ENCODE assay signal across 8 cellular contexts in the genomic region with DNA sequence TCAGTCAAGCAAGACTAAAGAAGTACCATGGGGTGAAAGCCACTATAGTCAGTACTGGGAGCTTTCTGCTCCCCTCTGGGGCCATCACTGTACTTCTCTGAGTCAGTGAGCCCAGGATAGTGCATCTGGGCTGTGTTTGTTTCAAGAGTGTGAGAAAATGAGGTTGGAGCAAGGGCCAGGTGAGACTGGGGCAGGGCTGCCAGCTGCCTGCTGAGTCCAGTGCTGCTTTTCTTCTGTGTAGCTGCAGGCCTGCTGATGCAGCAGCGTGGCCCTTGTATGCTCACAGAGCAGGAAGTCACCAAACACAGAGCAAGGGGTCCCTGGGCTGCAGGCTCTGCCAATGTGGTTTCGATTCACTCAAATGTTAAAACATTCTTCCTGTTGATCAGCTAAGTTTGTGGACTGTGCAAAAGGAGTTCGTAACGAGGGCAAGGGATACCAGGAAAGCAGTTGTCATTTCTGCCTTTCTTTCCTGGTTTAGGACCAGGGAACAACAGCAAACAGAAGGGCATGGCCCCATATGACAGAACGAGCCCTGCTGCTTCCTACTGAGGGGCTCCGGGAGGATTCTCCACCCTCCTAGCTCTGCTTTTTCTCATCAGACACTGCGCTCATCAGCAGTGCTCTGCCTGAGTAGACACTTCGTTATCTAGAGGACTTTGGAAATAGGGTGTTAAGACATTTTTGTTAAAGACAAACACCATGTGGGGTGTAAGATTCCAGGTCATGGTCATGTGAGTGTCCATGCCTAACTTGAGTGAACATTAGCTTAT.
DNase-seq lines count a peak whose midpoint lies in the region; ATAC-seq and TF ChIP-seq lines count a peak whose summit lies in the region.

No MANE protein-coding gene starts in this region.

- peaks cover 0 to 5% of the 10 kb centered on the region in 2 donors for H3K9me3 ChIP-seq in left lung

- intact Hi-C loops in left lung (cut with DNase I), result no loop called here

- ATAC-seq in GM21381 (IDR thresholded peaks at IDR 0.05; ENCODE audit: unreplicated experiment) (peak; percentile 61), left lung (peak; percentile 53), HG03045 (IDR thresholded peaks at IDR 0.05; ENCODE audit: unreplicated experiment) (no peak)

- H3K36me3 ChIP-seq in GM06990 (ENCODE audit: control insufficient read depth, insufficient read depth, low read length), result no peaks in the 10 kb centered on the region
- H3K36me3 ChIP-seq in left lung, result no peaks in the 10 kb centered on the region

- no peak overlapping the region for H3K4me3 ChIP-seq in GM06990 (replicated peaks; ENCODE audit: low read depth, low read length)
- H3K4me3 ChIP-seq in left lung, result no peak overlapping the region

- TF ChIP-seq CTCF in GM06990 (IDR thresholded peaks at IDR 0.05; ENCODE audit: insufficient read depth, low read length, poor library complexity, severe bottlenecking) (no peak), left lung (IDR thresholded peaks at IDR 0.05) (no peak)

- peak; percentile 25 for DNase-seq in GM06990 (ENCODE audit: extremely low read depth, insufficient read length)
- peak; percentile 55 for DNase-seq in NAMALWA (ENCODE audit: low spot score)
- no peak for DNase-seq in left lung
- no peak for DNase-seq in inferior parietal cortex (ENCODE audit: extremely low spot score)
- DNase-seq in NCI-H82 treated with DMSO at 0.1 percent for 48 hours (lab: John Stamatoyannopoulos, UW; ENCODE audit: unreplicated experiment), result no peak
- no peak for DNase-seq in NCI-H2107 (lab: John Stamatoyannopoulos, UW)

- H3K4me1 ChIP-seq in left lung, result peaks cover 6 to 16% of the 10 kb centered on the region in 2 donors

- H3K27me3 ChIP-seq in GM06990 (replicated peaks; ENCODE audit: control insufficient read depth, insufficient read depth, low read length) (no peaks in the 10 kb centered on the region), left lung (no peaks in the 10 kb centered on the region)

- H3K27ac ChIP-seq in left lung, result no peak overlapping the region

Comparison
In these comparisons a context has a peak if more than half of its experiments do, and no peak if none do; other contexts are left out.
1. DNase-seq: peak in GM06990 (single experiment) and NAMALWA (single experiment); none in left lung (0 of 2), inferior parietal cortex (single experiment), NCI-H82 treated with DMSO at 0.1 percent for 48 hours (single experiment) and NCI-H2107 (single experiment).